In the genomic region with DNA sequence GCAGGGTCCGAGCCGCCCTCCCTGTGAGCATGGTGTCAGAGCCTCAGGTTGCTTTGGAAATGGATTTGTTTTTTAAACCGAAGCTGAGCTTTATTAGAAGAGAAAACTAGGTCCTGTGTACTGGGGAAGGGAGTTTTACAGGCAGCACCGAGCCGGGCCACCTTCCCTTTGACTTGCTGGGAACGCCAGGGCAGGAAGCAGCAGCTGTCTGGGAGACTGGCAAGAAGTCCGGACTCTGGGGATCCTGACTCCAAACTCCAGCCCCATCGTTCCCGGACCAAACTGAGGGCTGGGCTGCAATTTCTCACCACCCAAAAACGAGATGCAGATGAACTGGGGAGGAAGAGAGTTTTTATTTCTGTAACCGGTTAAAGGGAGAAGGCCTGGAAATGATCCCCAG, we compare ENCODE assay signal across 16 cellular contexts.
"Had no signal": no experiment of that assay in that cellular context is flagged by ENCODE, and none has a peak within 500 bp of the region (broad histone marks: within the 10 kb centered on the region; RNA-seq: fewer than 3 reads in every experiment).

No MANE protein-coding gene starts in this region.

- ATAC-seq: activated CD4-positive, CD25-positive, alpha-beta regulatory T cell treated with anti-CD3 and anti-CD28 coated beads, Interleukin-2, amount 50 U/mL, for 24 hours; activated naive CD4-positive, alpha-beta T cell treated with anti-CD3 and anti-CD28 coated beads, Interleukin-2, amount 50 U/mL, for 72 hours; mucosa of descending colon; natural killer cell; right lobe of liver had no signal

- H3K27me3 ChIP-seq: right lobe of liver, testis had no signal

- DNase-seq: activated effector memory CD4-positive, alpha-beta T cell treated with Interleukin-2 at 50 U/mL for 16 hours; activated T-cell treated with anti-CD3 and anti-CD28 coated beads, Interleukin-2, amount 50 U/mL, for 24 hours; amniotic stem cell; mucosa of descending colon; natural killer cell; occipital lobe; right lobe of liver; spleen; stomach; testis; upper lobe of right lung had no signal

- H3K27ac ChIP-seq: esophagus muscularis mucosa, right lobe of liver, SK-N-MC, spleen, stomach, testis, upper lobe of right lung had no signal

- H3K4me1 ChIP-seq: esophagus muscularis mucosa, right lobe of liver, spleen, stomach, testis, upper lobe of right lung had no signal

- H3K4me3 ChIP-seq: esophagus muscularis mucosa, lung, mucosa of descending colon, right lobe of liver, SK-N-MC, spleen, stomach, testis, upper lobe of right lung had no signal

- H3K9me3 ChIP-seq: right lobe of liver, testis had no signal

- H3K36me3 ChIP-seq: esophagus muscularis mucosa, right lobe of liver, spleen, stomach, upper lobe of right lung had no signal
